Comparison of ENCODE assay signal across 1 cellular context in genomic region chr17:47012457-47012856, GRCh38.
TF ChIP-seq lines count a peak whose summit lies in the region.

No MANE protein-coding gene starts in this region.

TF ChIP-seq in GM12878, 131 proteins besides CTCF, POLR2A, EP300 and RAD21 (continued from another document):
- TF ChIP-seq POU2F2 (IDR thresholded peaks at IDR 0.05; ENCODE audit: borderline replicate concordance, low read depth, low read length) (0 out of 3 replicates have a peak, but pooled peaks have one; percentile 46), JUNB (IDR thresholded peaks at IDR 0.05) (0 out of 2 replicates have a peak, but pooled peaks have one; percentile 7)
TF ChIP-seq in GM12878: peak in this region for 4.
